In the genomic region with DNA sequence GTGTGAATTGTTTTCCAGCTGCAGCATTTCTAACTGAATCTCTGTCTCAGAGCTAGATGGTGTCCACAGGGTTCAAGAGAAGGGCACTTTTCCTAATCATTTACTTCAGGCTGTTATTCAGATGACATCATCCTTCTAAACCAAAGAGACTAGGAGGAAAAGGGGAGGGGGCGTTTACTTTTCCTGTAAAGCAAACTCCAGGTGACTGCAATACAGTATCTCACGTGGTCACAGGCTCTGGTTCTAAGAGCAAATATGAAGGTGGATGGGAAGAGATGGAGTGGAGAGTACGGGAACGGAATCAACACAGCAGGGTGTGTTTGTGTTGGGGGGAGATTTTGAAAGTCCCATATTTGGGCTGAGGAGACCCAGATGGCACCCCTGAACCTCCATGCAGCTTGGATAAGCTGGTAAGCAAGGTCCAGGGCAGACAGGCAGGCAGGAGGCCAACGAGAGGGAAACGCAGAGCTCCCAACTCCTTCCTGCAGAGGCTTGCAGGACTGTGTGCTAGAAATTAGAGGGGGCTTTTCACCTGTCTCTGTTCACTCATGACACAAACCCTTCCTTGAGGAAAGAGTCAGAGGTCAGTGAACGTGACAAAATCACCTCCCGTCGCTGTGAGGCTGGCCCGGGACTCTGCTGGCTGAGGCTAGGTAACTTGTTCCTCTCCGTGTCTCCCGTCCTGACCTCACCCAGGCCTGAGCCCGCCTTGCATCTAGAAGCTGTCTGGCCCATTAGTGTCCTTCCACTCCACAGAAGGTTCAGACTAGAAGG, we compare ENCODE assay signal across 13 cellular contexts.
DNase-seq lines count a peak whose midpoint lies in the region; ATAC-seq and TF ChIP-seq lines count a peak whose summit lies in the region.
"Had no signal": no experiment of that assay in that cellular context is flagged by ENCODE, and none has a peak within 500 bp of the region (broad histone marks: within the 10 kb centered on the region; RNA-seq: fewer than 3 reads in every experiment).

No MANE protein-coding gene starts in this region.

- peaks cover 5 to 8% of the 10 kb centered on the region in 2 donors for H3K27me3 Mint-ChIP-seq in CD4-positive, alpha-beta memory T cell

- CTCF ChIA-PET in HEK293 (lab: Yijun Ruan, JAX), result no interaction called here
- CTCF ChIA-PET in CD4-positive, alpha-beta memory T cell (lab: Charles Lee; ENCODE audit: partially characterized antibody), result interaction anchor here (0.9 kb wide), 1 partner anchor 10 kb away, joined by 3 read pairs; no protein-coding TSS in a partner anchor

- peaks cover 0 to 6% (median 5%) of the 10 kb centered on the region in 4 donors for H3K4me1 Mint-ChIP-seq in CD4-positive, alpha-beta memory T cell

- H3K27ac Mint-ChIP-seq in CD4-positive, alpha-beta memory T cell, result peak overlapping the region in 1 of 7 donors; percentile 68
- H3K27ac Mint-ChIP-seq: activated T-helper 2 cell treated with anti-CD3 and anti-CD28 coated beads, Interferon-gamma antibody, Interleukin-2, Interleukin-4, amounts not matched to agents 10 μg/mL and 5 μg/mL and 100 μg/mL, durations not matched to agents 14 hours and 24 hours and 36 hours; CD4-positive, CD25-positive, alpha-beta regulatory T cell had no signal

- peaks cover 0 to 1% (median 0%) of the 10 kb centered on the region in 8 donors for H3K9me3 Mint-ChIP-seq in CD4-positive, alpha-beta memory T cell
- H3K9me3 Mint-ChIP-seq: activated T-helper 2 cell treated with anti-CD3 and anti-CD28 coated beads, Interferon-gamma antibody, Interleukin-2, Interleukin-4, amounts not matched to agents 10 μg/mL and 5 μg/mL and 100 μg/mL, durations not matched to agents 14 hours and 24 hours and 36 hours had no signal

- ATAC-seq in GM19397 (IDR thresholded peaks at IDR 0.05; ENCODE audit: unreplicated experiment), result no peak
- ATAC-seq: gastrocnemius medialis, Panc1 had no signal

- H3K4me3 Mint-ChIP-seq in CD4-positive, alpha-beta memory T cell, result peak overlapping the region in 2 of 8 donors; percentile 32 to 45

- H3K27ac ChIP-seq in HEK293 (ENCODE audit: extremely low read depth, low read depth, low read length), result no peak overlapping the region
- no peak overlapping the region for H3K27ac ChIP-seq in CD4-positive, alpha-beta memory T cell (ENCODE audit: low read depth, low read length)
- H3K27ac ChIP-seq: gastrocnemius medialis had no signal

- H3K27me3 ChIP-seq in BE2C (no peaks in the 10 kb centered on the region), kidney epithelial cell (ENCODE audit: control insufficient read depth, insufficient read depth, low read length) (no peaks in the 10 kb centered on the region)
- H3K27me3 ChIP-seq in CD4-positive, alpha-beta memory T cell (ENCODE audit: insufficient read depth, low read length), result no peaks in the 10 kb centered on the region
- H3K27me3 ChIP-seq: gastrocnemius medialis had no signal

- DNase-seq in BE2C, result no peak
- peak; percentile 99 for DNase-seq in NCI-H774 (lab: John Stamatoyannopoulos, UW)
- DNase-seq in kidney epithelial cell (ENCODE audit: low read depth), result peak; percentile 91
- DNase-seq in CD4-positive, alpha-beta memory T cell, result no peak
- no peak for DNase-seq in GDM1 (lab: John Stamatoyannopoulos, UW)
- no peak for DNase-seq in effector CD4-positive, alpha-beta T cell
- DNase-seq: gastrocnemius medialis, H7 had no signal

- peak overlapping the region; percentile 21 for H3K4me3 ChIP-seq in BE2C (ENCODE audit: low read depth, low read length)
- H3K4me3 ChIP-seq in HEK293 (ENCODE audit: low read depth, low read length), result no peak overlapping the region
- no peak overlapping the region for H3K4me3 ChIP-seq in kidney epithelial cell (ENCODE audit: low read depth, low read length)
- no peak overlapping the region for H3K4me3 ChIP-seq in CD4-positive, alpha-beta memory T cell (ENCODE audit: low read length in 2 of 2)
- H3K4me3 ChIP-seq: gastrocnemius medialis had no signal

- no peaks in the 10 kb centered on the region for H3K9me3 ChIP-seq in BE2C
- H3K9me3 ChIP-seq in HEK293 (ENCODE audit: control insufficient read depth, insufficient read depth, low read depth, low read length), result no peaks in the 10 kb centered on the region
- no peaks in the 10 kb centered on the region for H3K9me3 ChIP-seq in CD4-positive, alpha-beta memory T cell (ENCODE audit: control insufficient read depth in 1 of 2, low read length in 2 of 2)
- H3K9me3 ChIP-seq: gastrocnemius medialis had no signal

- peaks cover 34% of the 10 kb centered on the region for H3K4me1 ChIP-seq in BE2C
- H3K4me1 ChIP-seq in HEK293 (ENCODE audit: control insufficient read depth, insufficient read depth, low read length), result no peaks in the 10 kb centered on the region
- no peaks in the 10 kb centered on the region for H3K4me1 ChIP-seq in CD4-positive, alpha-beta memory T cell (ENCODE audit: insufficient read depth, low read length)
- H3K4me1 ChIP-seq: gastrocnemius medialis had no signal

- intact Hi-C loops in CD4-positive, alpha-beta memory T cell (cut with micrococcal nuclease), result no loop called here

- TF ChIP-seq CTCF in BE2C (IDR thresholded peaks at IDR 0.05; ENCODE audit: low read depth, low read length) (no peak), HEK293 (tag by site-specific recombination; IDR thresholded peaks at IDR 0.05) (no peak), kidney epithelial cell (IDR thresholded peaks at IDR 0.05; ENCODE audit: insufficient read depth, low read length, poor library complexity, severe bottlenecking) (no peak)

- H3K36me3 Mint-ChIP-seq in CD4-positive, alpha-beta memory T cell, result no peaks in the 10 kb centered on the region
- H3K36me3 Mint-ChIP-seq: CD4-positive, CD25-positive, alpha-beta regulatory T cell had no signal

- POLR2A ChIA-PET in HEK293 (lab: Yijun Ruan, JAX), result no interaction called here
- POLR2A ChIA-PET in CD4-positive, alpha-beta memory T cell (lab: Charles Lee; ENCODE audit: partially characterized antibody), result no interaction called here

- H3K36me3 ChIP-seq in BE2C (no peaks in the 10 kb centered on the region), HEK293 (ENCODE audit: control insufficient read depth in 2 of 2, insufficient read depth in 1 of 2, low read length in 2 of 2) (no peaks in the 10 kb centered on the region), kidney epithelial cell (ENCODE audit: control insufficient read depth, insufficient read depth, low read length) (no peaks in the 10 kb centered on the region)
- no peaks in the 10 kb centered on the region for H3K36me3 ChIP-seq in CD4-positive, alpha-beta memory T cell (ENCODE audit: insufficient read depth, low read length)
- H3K36me3 ChIP-seq: gastrocnemius medialis had no signal

TF ChIP-seq in HEK293, 187 proteins besides CTCF, POLR2A, EP300 and RAD21 (continues in another document):
- no peak for TF ChIP-seq ZNF416 (tag by site-specific recombination; IDR thresholded peaks at IDR 0.05)
- peak; percentile 30; the same call in 1 of the 2 replicates for TF ChIP-seq ZIC2 (tag by site-specific recombination; IDR thresholded peaks at IDR 0.05)
- peak; percentile 93 for TF ChIP-seq ATF2 (tag by site-specific recombination; IDR thresholded peaks at IDR 0.05; ENCODE audit: low read depth)
- TF ChIP-seq ZFP37 (tag by site-specific recombination; IDR thresholded peaks at IDR 0.05), result no peak
- TF ChIP-seq, protein P1, sequence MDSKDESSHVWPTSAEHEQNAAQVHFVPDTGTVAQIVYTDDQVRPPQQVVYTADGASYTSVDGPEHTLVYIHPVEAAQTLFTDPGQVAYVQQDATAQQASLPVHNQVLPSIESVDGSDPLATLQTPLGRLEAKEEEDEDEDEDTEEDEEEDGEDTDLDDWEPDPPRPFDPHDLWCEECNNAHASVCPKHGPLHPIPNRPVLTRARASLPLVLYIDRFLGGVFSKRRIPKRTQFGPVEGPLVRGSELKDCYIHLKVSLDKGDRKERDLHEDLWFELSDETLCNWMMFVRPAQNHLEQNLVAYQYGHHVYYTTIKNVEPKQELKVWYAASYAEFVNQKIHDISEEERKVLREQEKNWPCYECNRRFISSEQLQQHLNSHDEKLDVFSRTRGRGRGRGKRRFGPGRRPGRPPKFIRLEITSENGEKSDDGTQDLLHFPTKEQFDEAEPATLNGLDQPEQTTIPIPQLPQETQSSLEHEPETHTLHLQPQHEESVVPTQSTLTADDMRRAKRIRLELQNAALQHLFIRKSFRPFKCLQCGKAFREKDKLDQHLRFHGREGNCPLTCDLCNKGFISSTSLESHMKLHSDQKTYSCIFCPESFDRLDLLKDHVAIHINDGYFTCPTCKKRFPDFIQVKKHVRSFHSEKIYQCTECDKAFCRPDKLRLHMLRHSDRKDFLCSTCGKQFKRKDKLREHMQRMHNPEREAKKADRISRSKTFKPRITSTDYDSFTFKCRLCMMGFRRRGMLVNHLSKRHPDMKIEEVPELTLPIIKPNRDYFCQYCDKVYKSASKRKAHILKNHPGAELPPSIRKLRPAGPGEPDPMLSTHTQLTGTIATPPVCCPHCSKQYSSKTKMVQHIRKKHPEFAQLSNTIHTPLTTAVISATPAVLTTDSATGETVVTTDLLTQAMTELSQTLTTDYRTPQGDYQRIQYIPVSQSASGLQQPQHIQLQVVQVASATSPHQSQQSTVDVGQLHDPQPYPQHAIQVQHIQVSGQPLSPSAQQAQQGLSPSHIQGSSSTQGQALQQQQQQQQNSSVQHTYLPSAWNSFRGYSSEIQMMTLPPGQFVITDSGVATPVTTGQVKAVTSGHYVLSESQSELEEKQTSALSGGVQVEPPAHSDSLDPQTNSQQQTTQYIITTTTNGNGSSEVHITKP (tag by site-specific recombination; IDR thresholded peaks at IDR 0.05), result peak; percentile 27; the same call in 1 of the 2 replicates
- peak; percentile 61; the same call in 1 of the 2 replicates for TF ChIP-seq ZBTB17 (tag by site-specific recombination; IDR thresholded peaks at IDR 0.05)
- peak; percentile 76 for TF ChIP-seq TRIM28 (IDR thresholded peaks at IDR 0.05; ENCODE audit: borderline replicate concordance, low read length)

Comparison
In these comparisons a context has a peak if more than half of its experiments do, and no peak if none do; other contexts are left out.
1. DNase-seq: peak in NCI-H774 (single experiment) and kidney epithelial cell (single experiment); none in BE2C (single experiment), CD4-positive, alpha-beta memory T cell (0 of 5), GDM1 (single experiment) and effector CD4-positive, alpha-beta T cell (single experiment).